In the genomic region with DNA sequence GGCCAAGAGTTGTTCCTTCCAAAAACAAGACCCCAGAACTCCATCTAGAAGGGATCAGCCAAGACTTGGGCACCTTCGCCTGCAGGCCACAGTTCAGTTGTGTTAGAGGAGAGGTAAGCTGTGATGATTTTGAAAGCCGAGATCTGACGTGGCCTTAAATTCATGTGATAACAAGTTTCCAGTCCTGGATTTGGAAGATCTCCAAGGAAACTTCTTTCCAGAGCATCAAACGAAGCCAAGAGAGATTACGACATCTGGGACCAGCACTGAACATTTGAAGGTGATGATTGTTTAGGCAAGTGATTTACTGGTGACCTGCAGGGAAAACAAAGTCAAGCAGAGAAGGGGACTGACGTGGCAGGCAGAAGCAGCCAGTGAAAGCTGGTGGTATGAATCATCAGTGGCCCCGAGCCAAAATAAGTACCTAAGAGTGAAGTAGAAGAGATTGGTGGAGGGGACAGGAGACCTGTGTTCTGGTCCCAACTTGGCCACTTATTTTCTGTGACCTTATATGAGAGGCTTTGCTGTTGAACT, we compare ENCODE assay signal across 10 cellular contexts.
DNase-seq lines count a peak whose midpoint lies in the region; ATAC-seq, FAIRE-seq and TF ChIP-seq lines count a peak whose summit lies in the region.
"Had no signal": no experiment of that assay in that cellular context is flagged by ENCODE, and none has a peak within 500 bp of the region (broad histone marks: within the 10 kb centered on the region; RNA-seq: fewer than 3 reads in every experiment).

No MANE protein-coding gene starts in this region.

- H3K36me3 ChIP-seq in bronchial epithelial cell (ENCODE audit: control insufficient read depth, insufficient read depth, low read length) (no peaks in the 10 kb centered on the region), prostate gland (no peaks in the 10 kb centered on the region)

- no peaks in the 10 kb centered on the region for H3K36me3 Mint-ChIP-seq in activated CD4-positive, alpha-beta T cell treated with anti-CD3 and anti-CD28 coated beads for 36 hours (ENCODE audit: low read depth)
- no peaks in the 10 kb centered on the region for H3K36me3 Mint-ChIP-seq in activated CD4-positive, alpha-beta T cell treated with anti-CD3 and anti-CD28 coated beads, Interleukin-2, amount 10 ng/mL, durations not matched to agents 7 days and 5 days (ENCODE audit: low read depth)
- H3K36me3 Mint-ChIP-seq: naive B cell had no signal

- POLR2A ChIA-PET in activated CD4-positive, alpha-beta T cell treated with anti-CD3 and anti-CD28 coated beads for 36 hours (lab: Charles Lee) = no interaction called here
- POLR2A ChIA-PET in activated CD4-positive, alpha-beta T cell treated with anti-CD3 and anti-CD28 coated beads, Interleukin-2, amount 10 ng/mL, durations not matched to agents 7 days and 5 days (lab: Charles Lee) = no interaction called here

- peak; percentile 79 for ATAC-seq in activated CD4-positive, alpha-beta T cell treated with anti-CD3 and anti-CD28 coated beads for 36 hours
- ATAC-seq in HG03442 (IDR thresholded peaks at IDR 0.05; ENCODE audit: unreplicated experiment) = peak; percentile 64

- H3K4me1 Mint-ChIP-seq in activated CD4-positive, alpha-beta T cell treated with anti-CD3 and anti-CD28 coated beads for 36 hours = peaks cover 9% of the 10 kb centered on the region
- no peaks in the 10 kb centered on the region for H3K4me1 Mint-ChIP-seq in activated CD4-positive, alpha-beta T cell treated with anti-CD3 and anti-CD28 coated beads, Interleukin-2, amount 10 ng/mL, durations not matched to agents 7 days and 5 days

- no peaks in the 10 kb centered on the region for H3K27me3 ChIP-seq in bronchial epithelial cell (ENCODE audit: control insufficient read depth, insufficient read depth, low read length)
- H3K27me3 ChIP-seq in prostate gland (replicated peaks; ENCODE audit: insufficient read depth) = no peaks in the 10 kb centered on the region

- H3K4me3 ChIP-seq in bronchial epithelial cell (ENCODE audit: low read depth, low read length) (no peak overlapping the region), prostate gland (no peak overlapping the region)

- TF ChIP-seq POLR2A in prostate gland (IDR thresholded peaks at IDR 0.05) = no peak

- WGBS in prostate gland = 22% methylated on average over 7 of the region's 7 CpGs

- H3K9me3 ChIP-seq in prostate gland = no peaks in the 10 kb centered on the region

- H3K27me3 Mint-ChIP-seq in activated CD4-positive, alpha-beta T cell treated with anti-CD3 and anti-CD28 coated beads for 36 hours = peaks cover 3% of the 10 kb centered on the region
- H3K27me3 Mint-ChIP-seq in activated CD4-positive, alpha-beta T cell treated with anti-CD3 and anti-CD28 coated beads, Interleukin-2, amount 10 ng/mL, durations not matched to agents 7 days and 5 days = no peaks in the 10 kb centered on the region

- FAIRE-seq in bronchial epithelial cell (lab: Jason Lieb, UNC) = peak; percentile 98
- FAIRE-seq: TTC549 had no signal

- in situ Hi-C loops in GM13976 (cut with MboI; ENCODE audit: low sequenced_read_pairs, unreplicated experiment) = no loop called here

- H3K4me1 ChIP-seq in prostate gland (replicated peaks) = no peaks in the 10 kb centered on the region

- DNase-seq in activated CD4-positive, alpha-beta T cell treated with anti-CD3 and anti-CD28 coated beads for 36 hours = peak; percentile 63
- no peak for DNase-seq in activated CD4-positive, alpha-beta T cell treated with anti-CD3 and anti-CD28 coated beads, Interleukin-2, amount 10 ng/mL, durations not matched to agents 7 days and 5 days
- DNase-seq in bronchial epithelial cell (ENCODE audit: low read depth) = peak; percentile 100
- peak; percentile 93 for DNase-seq in prostate gland (ENCODE audit: low spot score)
- no peak for DNase-seq in Kasumi-1 (lab: John Stamatoyannopoulos, UW)
- no peak for DNase-seq in NCI-H128 (lab: John Stamatoyannopoulos, UW; ENCODE audit: unreplicated experiment)
- DNase-seq in GM13976 (ENCODE audit: low spot score) = no peak
- DNase-seq: naive B cell had no signal

- no peak overlapping the region for H3K27ac ChIP-seq in prostate gland

- TF ChIP-seq CTCF in bronchial epithelial cell (IDR thresholded peaks at IDR 0.05; ENCODE audit: insufficient read depth, low read length, severe bottlenecking) (no peak), prostate gland (IDR thresholded peaks at IDR 0.05) (no peak), GM13976 (IDR thresholded peaks at IDR 0.05; ENCODE audit: borderline replicate concordance, control extremely low read depth, extremely low read depth, insufficient read depth, missing control alignments) (no peak)

- intact Hi-C loops in activated CD4-positive, alpha-beta T cell treated with anti-CD3 and anti-CD28 coated beads for 36 hours (cut with DNase I, micrococcal nuclease) = no loop called here
- intact Hi-C loops in prostate gland (cut with DNase I) = loop anchor here (10.0 kb wide), 1 partner anchor 321 kb away; a partner anchor contains a TSS

- CTCF ChIA-PET in activated CD4-positive, alpha-beta T cell treated with anti-CD3 and anti-CD28 coated beads for 36 hours (lab: Charles Lee) = no interaction called here
- CTCF ChIA-PET in activated CD4-positive, alpha-beta T cell treated with anti-CD3 and anti-CD28 coated beads, Interleukin-2, amount 10 ng/mL, durations not matched to agents 7 days and 5 days (lab: Charles Lee) = no interaction called here

- H3K27ac Mint-ChIP-seq in activated CD4-positive, alpha-beta T cell treated with anti-CD3 and anti-CD28 coated beads for 36 hours = no peak overlapping the region
- no peak overlapping the region for H3K27ac Mint-ChIP-seq in activated CD4-positive, alpha-beta T cell treated with anti-CD3 and anti-CD28 coated beads, Interleukin-2, amount 10 ng/mL, durations not matched to agents 7 days and 5 days

- no peaks in the 10 kb centered on the region for H3K9me3 Mint-ChIP-seq in activated CD4-positive, alpha-beta T cell treated with anti-CD3 and anti-CD28 coated beads for 36 hours (ENCODE audit: low read depth)
- H3K9me3 Mint-ChIP-seq in activated CD4-positive, alpha-beta T cell treated with anti-CD3 and anti-CD28 coated beads, Interleukin-2, amount 10 ng/mL, durations not matched to agents 7 days and 5 days = no peaks in the 10 kb centered on the region

- H3K4me3 Mint-ChIP-seq in activated CD4-positive, alpha-beta T cell treated with anti-CD3 and anti-CD28 coated beads for 36 hours = no peak overlapping the region
- no peak overlapping the region for H3K4me3 Mint-ChIP-seq in activated CD4-positive, alpha-beta T cell treated with anti-CD3 and anti-CD28 coated beads, Interleukin-2, amount 10 ng/mL, durations not matched to agents 7 days and 5 days
- H3K4me3 Mint-ChIP-seq: naive B cell had no signal

Comparison
In these comparisons a context has a peak if more than half of its experiments do, and no peak if none do; other contexts are left out.
1. DNase-seq: peak in activated CD4-positive, alpha-beta T cell treated with anti-CD3 and anti-CD28 coated beads for 36 hours (single experiment), bronchial epithelial cell (single experiment) and prostate gland (single experiment); none in activated CD4-positive, alpha-beta T cell treated with anti-CD3 and anti-CD28 coated beads, Interleukin-2, amount 10 ng/mL, durations not matched to agents 7 days and 5 days (single experiment), Kasumi-1 (0 of 2), NCI-H128 (single experiment) and GM13976 (single experiment).